ENCODE assay signal across 30 cellular contexts in genomic region chr5:38184627-38185026, GRCh38.
"Had no signal": no experiment of that assay in that cellular context is flagged by ENCODE, and none has a peak within 500 bp of the region (broad histone marks: within the 10 kb centered on the region; RNA-seq: fewer than 3 reads in every experiment).

No MANE protein-coding gene starts in this region.

- ATAC-seq: activated CD4-positive, alpha-beta T cell treated with anti-CD3 and anti-CD28 coated beads for 36 hours; activated naive CD4-positive, alpha-beta T cell treated with anti-CD3 and anti-CD28 coated beads, Interleukin-2, amount 50 U/mL, for 72 hours; activated T-cell treated with anti-CD3 and anti-CD28 coated beads, Interleukin-2, amount 50 U/mL, for 72 hours; body of pancreas; effector memory CD8-positive, alpha-beta T cell; gastroesophageal sphincter; T-helper 17 cell had no signal

- H3K4me1 ChIP-seq: body of pancreas, esophagus muscularis mucosa, gastroesophageal sphincter had no signal

- H3K36me3 ChIP-seq: esophagus muscularis mucosa, gastroesophageal sphincter had no signal

- H3K27ac ChIP-seq: body of pancreas, esophagus muscularis mucosa, gastroesophageal sphincter had no signal

- H3K4me3 ChIP-seq: body of pancreas, esophagus muscularis mucosa, gastroesophageal sphincter had no signal

- H3K27me3 ChIP-seq: body of pancreas, esophagus muscularis mucosa, gastroesophageal sphincter had no signal

- H3K9me3 ChIP-seq: body of pancreas, esophagus muscularis mucosa, gastroesophageal sphincter had no signal

- DNase-seq: activated CD4-positive, alpha-beta memory T cell treated with anti-CD3 and anti-CD28 coated beads, Interleukin-2, amount 10 ng/mL, durations not matched to agents 7 days and 5 days; activated CD4-positive, alpha-beta T cell treated with anti-CD3 and anti-CD28 coated beads for 36 hours; activated CD4-positive, alpha-beta T cell treated with anti-CD3 and anti-CD28 coated beads, Interleukin-2, amount 10 ng/mL, durations not matched to agents 24 days and 14 days; activated CD4-positive, CD25-positive, alpha-beta regulatory T cell; activated CD4-positive, CD25-positive, alpha-beta regulatory T cell treated with anti-CD3 and anti-CD28 coated beads, Interleukin-2, amount 50 U/mL, for 72 hours; activated CD8-positive, alpha-beta memory T cell treated with anti-CD3 and anti-CD28 coated beads, Interleukin-2, amount 50 U/mL, for 48 hours; activated gamma-delta T cell; activated naive CD4-positive, alpha-beta T cell; activated naive CD4-positive, alpha-beta T cell treated with anti-CD3 and anti-CD28 coated beads, Interleukin-2, amount 10 ng/mL, durations not matched to agents 7 days and 5 days; activated naive CD8-positive, alpha-beta T cell treated with anti-CD3 and anti-CD28 coated beads, Interleukin-2, amount 10 ng/mL, durations not matched to agents 7 days and 5 days; activated T-cell treated with anti-CD3 and anti-CD28 coated beads for 4 hours; activated T-cell treated with anti-CD3 and anti-CD28 coated beads, Interleukin-2, amount 50 U/mL, for 24 hours; activated T-cell treated with anti-CD3 and anti-CD28 coated beads, Interleukin-2, amount 50 U/mL, for 72 hours; amygdala; aorta; body of pancreas; caudate nucleus; cortex of kidney; dermis blood vessel endothelial cell; effector CD4-positive, alpha-beta T cell; effector memory CD8-positive, alpha-beta T cell; erythroblast; foreskin melanocyte; head of caudate nucleus; hippocampal formation; T-helper 17 cell; T1000 had no signal
